Comparison of ENCODE assay signal across 14 cellular contexts in the genomic region with DNA sequence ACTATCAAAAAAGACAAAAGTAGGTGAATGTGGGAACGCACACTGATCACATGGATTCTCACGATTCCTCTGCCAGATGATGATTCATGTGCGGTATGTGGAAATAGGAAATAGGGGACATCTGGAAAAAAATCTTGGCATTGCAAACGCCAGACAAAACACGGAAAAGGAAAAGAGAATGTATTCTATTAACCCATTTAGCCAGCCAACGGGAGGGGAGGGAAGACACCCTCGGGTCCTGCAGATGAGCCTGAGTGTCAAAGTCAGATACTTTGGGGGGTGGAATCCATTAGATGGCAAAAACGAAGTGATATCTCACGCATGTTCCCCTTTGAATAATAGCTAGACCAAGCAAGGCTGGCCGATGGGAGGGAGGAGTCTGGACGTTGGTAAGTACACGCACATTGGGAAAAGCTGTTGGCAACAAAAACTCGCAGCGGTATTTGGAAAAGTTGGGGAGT.
DNase-seq lines count a peak whose midpoint lies in the region; ATAC-seq and TF ChIP-seq lines count a peak whose summit lies in the region.
"Had no signal": no experiment of that assay in that cellular context is flagged by ENCODE, and none has a peak within 500 bp of the region (broad histone marks: within the 10 kb centered on the region; RNA-seq: fewer than 3 reads in every experiment).

No MANE protein-coding gene starts in this region.

- TF ChIP-seq CTCF in BE2C (IDR thresholded peaks at IDR 0.05; ENCODE audit: low read depth, low read length) (no peak), astrocyte of the cerebellum (IDR thresholded peaks at IDR 0.05; ENCODE audit: low read depth, low read length, missing control alignments) (no peak), gastrocnemius medialis (IDR thresholded peaks at IDR 0.05 in 4 of 5, conservative IDR thresholded peaks at IDR 0.05 in 1 of 5) (no peak)

- no peaks in the 10 kb centered on the region for H3K4me1 ChIP-seq in BE2C
- H3K4me1 ChIP-seq in gastrocnemius medialis: peaks cover 23 to 49% of the 10 kb centered on the region in 2 donors

- H3K36me3 ChIP-seq in BE2C: no peaks in the 10 kb centered on the region
- no peaks in the 10 kb centered on the region for H3K36me3 ChIP-seq in gastrocnemius medialis

- peak overlapping the region; percentile 54 to 79 (median 74) for H3K27ac ChIP-seq in gastrocnemius medialis

- in situ Hi-C loops in astrocyte of the cerebellum (cut with HindIII; ENCODE audit: low sequenced_read_pairs) (no loop called here), gastrocnemius medialis (cut with MboI; ENCODE audit: low sequenced_read_pairs in 4 of 4) (loop anchor here in 2 of 4 donors (5.0 to 25.0 kb wide), 2 partner anchors 179 kb away; no protein-coding TSS in a partner anchor)

- TF ChIP-seq POLR2A in gastrocnemius medialis (IDR thresholded peaks at IDR 0.05): no peak

- ATAC-seq in left ventricle myocardium superior: peak; percentile 60
- ATAC-seq in gastrocnemius medialis: peak; percentile 59 to 75
- ATAC-seq in GM19328 (IDR thresholded peaks at IDR 0.05; ENCODE audit: unreplicated experiment): no peak
- ATAC-seq in GM19023 (IDR thresholded peaks at IDR 0.05; ENCODE audit: unreplicated experiment): no peak
- ATAC-seq in GM18868 (IDR thresholded peaks at IDR 0.05; ENCODE audit: unreplicated experiment): no peak
- ATAC-seq: stimulated activated naive CD8-positive, alpha-beta T cell treated with anti-CD3 and anti-CD28 coated beads, Interleukin-15, amount 100 ng/mL, for 72 hours had no signal

- intact Hi-C loops in left ventricle myocardium superior (cut with micrococcal nuclease) (loop anchor here (10.0 kb wide), 2 partner anchors 72 to 182 kb away; a partner anchor contains a TSS), gastrocnemius medialis (cut with DNase I; ENCODE audit: low total_unique reads) (no loop called here)

- DNase-seq in BE2C (no peak), astrocyte of the cerebellum (ENCODE audit: low read depth) (peak; percentile 33), left ventricle myocardium superior (peak; percentile 58), gastrocnemius medialis (peak; percentile 49 to 69), NCI-H446 (lab: John Stamatoyannopoulos, UW) (no peak)
- DNase-seq: activated CD8-positive, alpha-beta memory T cell treated with anti-CD3 and anti-CD28 coated beads for 24 hours; COR-L47; GOT3; immature natural killer cell; NCI-H1930; stimulated activated naive CD8-positive, alpha-beta T cell treated with anti-CD3 and anti-CD28 coated beads, Interleukin-15, amount 100 ng/mL, for 72 hours had no signal

- H3K4me3 ChIP-seq in BE2C (ENCODE audit: low read depth, low read length): peak overlapping the region; percentile 28
- no peak overlapping the region for H3K4me3 ChIP-seq in astrocyte of the cerebellum (ENCODE audit: low read depth, low read length)
- peak overlapping the region; percentile 16 to 34 (median 26) for H3K4me3 ChIP-seq in gastrocnemius medialis

- H3K9me3 ChIP-seq in BE2C (no peaks in the 10 kb centered on the region), gastrocnemius medialis (no peaks in the 10 kb centered on the region)

- H3K27me3 ChIP-seq in BE2C (peaks cover 31% of the 10 kb centered on the region), gastrocnemius medialis (peaks cover 0 to 7% (median 0%) of the 10 kb centered on the region in 3 donors)

Comparison
In these comparisons a context has a peak if more than half of its experiments do, and no peak if none do; other contexts are left out.
1. DNase-seq: peak in astrocyte of the cerebellum (single experiment), left ventricle myocardium superior (single experiment) and gastrocnemius medialis (2 of 2); none in BE2C (single experiment) and NCI-H446 (0 of 2).
2. ATAC-seq: peak in left ventricle myocardium superior (single experiment) and gastrocnemius medialis (2 of 2); none in GM19328 (single experiment), GM19023 (single experiment) and GM18868 (single experiment).